Comparison of ENCODE assay signal across 8 cellular contexts in the genomic region with DNA sequence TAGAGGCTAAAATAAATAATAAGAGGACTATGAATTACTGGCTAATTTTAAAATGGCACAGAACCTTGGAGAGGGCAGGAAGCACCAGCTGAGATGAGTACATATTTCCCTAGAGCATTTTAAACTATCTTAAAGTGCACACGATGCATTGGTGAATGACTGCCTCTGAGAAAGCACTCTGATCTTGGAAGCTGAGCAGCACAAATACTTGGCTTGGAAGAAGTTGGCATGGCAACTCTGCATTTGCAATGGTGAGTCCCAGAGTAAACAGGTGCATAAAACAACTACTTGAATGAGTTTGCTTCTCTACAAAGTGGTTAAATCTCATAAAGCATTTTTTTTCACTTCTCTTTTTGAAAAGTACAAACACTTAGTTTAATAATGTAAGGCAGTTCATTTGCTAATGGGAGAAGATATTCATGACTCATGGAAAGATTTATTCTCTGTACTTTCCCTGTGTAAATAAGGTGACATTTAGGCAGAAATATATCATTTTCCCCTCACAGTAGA.
DNase-seq lines count a peak whose midpoint lies in the region; ATAC-seq and TF ChIP-seq lines count a peak whose summit lies in the region.

No MANE protein-coding gene starts in this region.

- TF ChIP-seq CTCF in GM12865 (IDR thresholded peaks at IDR 0.05; ENCODE audit: insufficient read depth, low read depth, low read length, missing control alignments) (no peak), OCI-LY3 (IDR thresholded peaks at IDR 0.05; ENCODE audit: low read depth, low read length) (no peak)

- no peak overlapping the region for H3K4me3 Mint-ChIP-seq in T-helper 2 cell treated with Interferon-gamma antibody and Interleukin-4, amounts not matched to agents 5 μg/mL and 100 μg/mL, for 36 hours
- H3K4me3 Mint-ChIP-seq in activated CD4-positive, alpha-beta memory T cell treated with anti-CD3 and anti-CD28 coated beads for 36 hours: no peak overlapping the region

- H2AFZ ChIP-seq in OCI-LY3 (ENCODE audit: low read depth, low read length): no peak overlapping the region

- intact Hi-C loops in activated CD4-positive, alpha-beta memory T cell treated with anti-CD3 and anti-CD28 coated beads for 36 hours (cut with micrococcal nuclease): no loop called here

- no peak overlapping the region for H3K27ac Mint-ChIP-seq in T-helper 2 cell treated with Interferon-gamma antibody and Interleukin-4, amounts not matched to agents 5 μg/mL and 100 μg/mL, for 36 hours
- no peak overlapping the region for H3K27ac Mint-ChIP-seq in activated CD4-positive, alpha-beta memory T cell treated with anti-CD3 and anti-CD28 coated beads for 36 hours

- peak; percentile 92 for ATAC-seq in GM21367 (IDR thresholded peaks at IDR 0.05; ENCODE audit: unreplicated experiment)
- ATAC-seq in HG03139 (IDR thresholded peaks at IDR 0.05; ENCODE audit: unreplicated experiment): peak; percentile 92

- no peaks in the 10 kb centered on the region for H3K27me3 Mint-ChIP-seq in T-helper 2 cell treated with Interferon-gamma antibody and Interleukin-4, amounts not matched to agents 5 μg/mL and 100 μg/mL, for 36 hours (ENCODE audit: low read depth)
- H3K27me3 Mint-ChIP-seq in activated CD4-positive, alpha-beta memory T cell treated with anti-CD3 and anti-CD28 coated beads for 36 hours: no peaks in the 10 kb centered on the region

- H3K27me3 ChIP-seq in OCI-LY3 (ENCODE audit: low read depth, low read length): no peaks in the 10 kb centered on the region

- H3K4me3 ChIP-seq in GM12865 (ENCODE audit: low read depth, low read length) (no peak overlapping the region), OCI-LY3 (ENCODE audit: low read length) (no peak overlapping the region)

- H3K9me3 ChIP-seq in OCI-LY3 (ENCODE audit: insufficient read depth, low read length): no peaks in the 10 kb centered on the region

- H3K27ac ChIP-seq in OCI-LY3 (ENCODE audit: low read length): peak overlapping the region; percentile 1; the same call in 1 of the 2 replicates

- H3K4me2 ChIP-seq in OCI-LY3 (ENCODE audit: low read length): peak overlapping the region; percentile 43

- H4K20me1 ChIP-seq in OCI-LY3 (ENCODE audit: insufficient read depth, low read length): no peaks in the 10 kb centered on the region

- POLR2A ChIA-PET in activated CD4-positive, alpha-beta memory T cell treated with anti-CD3 and anti-CD28 coated beads for 36 hours (lab: Charles Lee): no interaction called here

- DNase-seq in GM12865 (ENCODE audit: low read depth): peak; percentile 67
- DNase-seq in NCI-H1930 (lab: John Stamatoyannopoulos, UW): no peak
- DNase-seq in T-helper 2 cell treated with Interferon-gamma antibody and Interleukin-4, amounts not matched to agents 5 μg/mL and 100 μg/mL, for 36 hours (ENCODE audit: low spot score): no peak
- DNase-seq in NCI-H510A (lab: John Stamatoyannopoulos, UW): no peak
- no peak for DNase-seq in activated CD4-positive, alpha-beta memory T cell treated with anti-CD3 and anti-CD28 coated beads for 36 hours

- H3K4me1 Mint-ChIP-seq in T-helper 2 cell treated with Interferon-gamma antibody and Interleukin-4, amounts not matched to agents 5 μg/mL and 100 μg/mL, for 36 hours (ENCODE audit: low read depth): no peaks in the 10 kb centered on the region
- no peaks in the 10 kb centered on the region for H3K4me1 Mint-ChIP-seq in activated CD4-positive, alpha-beta memory T cell treated with anti-CD3 and anti-CD28 coated beads for 36 hours (ENCODE audit: low read depth)

- no peaks in the 10 kb centered on the region for H3K79me2 ChIP-seq in OCI-LY3 (ENCODE audit: low read length)

- H3K36me3 Mint-ChIP-seq in T-helper 2 cell treated with Interferon-gamma antibody and Interleukin-4, amounts not matched to agents 5 μg/mL and 100 μg/mL, for 36 hours (ENCODE audit: low read depth): no peaks in the 10 kb centered on the region
- no peaks in the 10 kb centered on the region for H3K36me3 Mint-ChIP-seq in activated CD4-positive, alpha-beta memory T cell treated with anti-CD3 and anti-CD28 coated beads for 36 hours

- H3K9me3 Mint-ChIP-seq in T-helper 2 cell treated with Interferon-gamma antibody and Interleukin-4, amounts not matched to agents 5 μg/mL and 100 μg/mL, for 36 hours: no peaks in the 10 kb centered on the region
- H3K9me3 Mint-ChIP-seq in activated CD4-positive, alpha-beta memory T cell treated with anti-CD3 and anti-CD28 coated beads for 36 hours: no peaks in the 10 kb centered on the region

- H3K36me3 ChIP-seq in OCI-LY3 (replicated peaks; ENCODE audit: low read depth, low read length): no peaks in the 10 kb centered on the region

- peaks cover 43% of the 10 kb centered on the region for H3K4me1 ChIP-seq in OCI-LY3 (ENCODE audit: low read length)

- H3K9ac ChIP-seq in OCI-LY3 (ENCODE audit: low read length): no peak overlapping the region

- CTCF ChIA-PET in activated CD4-positive, alpha-beta memory T cell treated with anti-CD3 and anti-CD28 coated beads for 36 hours (lab: Charles Lee): no interaction called here
